In the genomic region with DNA sequence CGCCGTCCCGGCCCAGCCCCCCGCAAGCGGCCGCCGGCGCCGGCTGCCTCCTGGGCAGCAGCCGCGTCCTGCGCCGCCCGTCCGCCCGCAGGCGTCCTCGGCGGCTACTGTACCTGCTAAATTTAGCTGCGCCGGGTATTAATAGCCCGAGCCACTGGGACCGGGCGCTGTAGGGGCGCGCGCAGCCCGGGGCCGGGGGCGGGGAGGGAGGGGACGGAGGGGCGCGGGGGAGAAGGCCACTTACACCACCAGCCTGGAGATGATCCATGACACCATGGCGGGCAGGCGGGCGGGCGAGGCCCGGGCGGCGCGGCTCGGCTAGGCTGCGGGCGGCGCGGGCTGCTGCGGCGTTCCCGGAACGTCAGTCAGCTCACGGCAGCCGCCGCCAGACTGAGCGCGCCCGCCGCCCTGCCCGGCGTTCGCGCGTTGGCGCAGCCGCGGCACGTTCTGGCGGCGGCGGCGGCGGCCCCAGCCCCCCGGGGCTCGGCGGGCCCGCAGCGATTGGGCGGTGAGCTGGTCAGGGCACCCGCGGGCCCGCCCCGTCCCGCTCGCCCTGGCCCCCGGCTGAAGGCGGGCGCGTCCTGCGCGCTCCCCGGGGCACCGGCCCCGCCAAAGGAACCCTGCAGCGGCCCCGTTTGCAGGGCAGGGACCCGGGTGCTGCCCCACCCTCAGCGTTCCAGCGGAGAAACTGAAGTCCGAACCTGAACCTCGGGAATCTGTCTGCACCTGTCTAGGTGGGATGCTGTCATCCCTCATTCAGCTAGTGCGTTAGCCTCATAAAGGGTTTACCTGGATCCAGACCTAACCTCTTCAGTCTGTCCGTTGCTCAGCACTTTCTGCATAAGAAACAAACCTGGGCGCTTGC, we compare ENCODE assay signal across 1 cellular context.
TF ChIP-seq lines count a peak whose summit lies in the region.

A gene with protein sequence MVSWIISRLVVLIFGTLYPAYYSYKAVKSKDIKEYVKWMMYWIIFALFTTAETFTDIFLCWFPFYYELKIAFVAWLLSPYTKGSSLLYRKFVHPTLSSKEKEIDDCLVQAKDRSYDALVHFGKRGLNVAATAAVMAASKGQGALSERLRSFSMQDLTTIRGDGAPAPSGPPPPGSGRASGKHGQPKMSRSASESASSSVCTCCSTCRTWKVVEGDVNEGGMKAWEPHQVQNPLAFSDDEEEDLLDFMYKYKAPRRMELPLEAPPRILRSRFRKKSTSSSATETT (minus strand): TSS at position 392 of the 865 bp plus-strand sequence. CDS start 116 bp downstream, at position 276.

TF ChIP-seq in WTC11, 78 proteins besides CTCF, POLR2A, EP300 and RAD21 (continued from another document):
- TF ChIP-seq, protein P1, sequence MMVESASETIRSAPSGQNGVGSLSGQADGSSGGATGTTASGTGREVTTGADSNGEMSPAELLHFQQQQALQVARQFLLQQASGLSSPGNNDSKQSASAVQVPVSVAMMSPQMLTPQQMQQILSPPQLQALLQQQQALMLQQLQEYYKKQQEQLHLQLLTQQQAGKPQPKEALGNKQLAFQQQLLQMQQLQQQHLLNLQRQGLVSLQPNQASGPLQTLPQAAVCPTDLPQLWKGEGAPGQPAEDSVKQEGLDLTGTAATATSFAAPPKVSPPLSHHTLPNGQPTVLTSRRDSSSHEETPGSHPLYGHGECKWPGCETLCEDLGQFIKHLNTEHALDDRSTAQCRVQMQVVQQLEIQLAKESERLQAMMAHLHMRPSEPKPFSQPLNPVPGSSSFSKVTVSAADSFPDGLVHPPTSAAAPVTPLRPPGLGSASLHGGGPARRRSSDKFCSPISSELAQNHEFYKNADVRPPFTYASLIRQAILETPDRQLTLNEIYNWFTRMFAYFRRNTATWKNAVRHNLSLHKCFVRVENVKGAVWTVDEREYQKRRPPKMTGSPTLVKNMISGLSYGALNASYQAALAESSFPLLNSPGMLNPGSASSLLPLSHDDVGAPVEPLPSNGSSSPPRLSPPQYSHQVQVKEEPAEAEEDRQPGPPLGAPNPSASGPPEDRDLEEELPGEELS (CRISPR knock-in tag; IDR thresholded peaks at IDR 0.05), result no peak
- TF ChIP-seq, protein P2, sequence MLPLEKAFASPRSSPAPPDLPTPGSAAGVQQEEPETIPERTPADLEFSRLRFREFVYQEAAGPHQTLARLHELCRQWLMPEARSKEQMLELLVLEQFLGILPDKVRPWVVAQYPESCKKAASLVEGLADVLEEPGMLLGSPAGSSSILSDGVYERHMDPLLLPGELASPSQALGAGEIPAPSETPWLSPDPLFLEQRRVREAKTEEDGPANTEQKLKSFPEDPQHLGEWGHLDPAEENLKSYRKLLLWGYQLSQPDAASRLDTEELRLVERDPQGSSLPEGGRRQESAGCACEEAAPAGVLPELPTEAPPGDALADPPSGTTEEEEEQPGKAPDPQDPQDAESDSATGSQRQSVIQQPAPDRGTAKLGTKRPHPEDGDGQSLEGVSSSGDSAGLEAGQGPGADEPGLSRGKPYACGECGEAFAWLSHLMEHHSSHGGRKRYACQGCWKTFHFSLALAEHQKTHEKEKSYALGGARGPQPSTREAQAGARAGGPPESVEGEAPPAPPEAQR (CRISPR knock-in tag; IDR thresholded peaks at IDR 0.05), result no peak
- TF ChIP-seq, protein P3, sequence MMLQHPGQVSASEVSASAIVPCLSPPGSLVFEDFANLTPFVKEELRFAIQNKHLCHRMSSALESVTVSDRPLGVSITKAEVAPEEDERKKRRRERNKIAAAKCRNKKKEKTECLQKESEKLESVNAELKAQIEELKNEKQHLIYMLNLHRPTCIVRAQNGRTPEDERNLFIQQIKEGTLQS (CRISPR knock-in tag; conservative IDR thresholded peaks at IDR 0.05), result no peak
- no peak for TF ChIP-seq ZNF121 (CRISPR knock-in tag; IDR thresholded peaks at IDR 0.05)
